In genomic region chr3:189630667-189631372, GRCh38 we compare ENCODE assay signal across 10 cellular contexts. TPM values are rescaled to one million over a fixed set of nuclear protein-coding genes. Genes with fewer than 3 reads are reported as not detected.
A peak's percentile ranks its signal among the peaks of the same experiment; 100 is the strongest.
DNase-seq lines count a peak whose midpoint lies in the region; ATAC-seq and TF ChIP-seq lines count a peak whose summit lies in the region.
"Had no signal": no experiment of that assay in that cellular context is flagged by ENCODE, and none has a peak within 500 bp of the region (broad histone marks: within the 10 kb centered on the region; RNA-seq: fewer than 3 reads in every experiment).

No MANE protein-coding gene starts in this region.

- TF ChIP-seq CTCF in vagina (IDR thresholded peaks at IDR 0.05), result no peak

- H3K36me3 Mint-ChIP-seq in activated T-cell treated with anti-CD3 and anti-CD28 coated beads, Interleukin-2, amount 50 U/mL, for 4 hours (ENCODE audit: insufficient read depth), result no peaks in the 10 kb centered on the region
- no peaks in the 10 kb centered on the region for H3K36me3 Mint-ChIP-seq in activated T-cell treated with anti-CD3 and anti-CD28 coated beads, Interleukin-2, amount 50 U/mL, for 72 hours (ENCODE audit: insufficient read depth in 2 of 2)
- no peaks in the 10 kb centered on the region for H3K36me3 Mint-ChIP-seq in activated CD4-positive, alpha-beta memory T cell treated with anti-CD3 and anti-CD28 coated beads, Interleukin-2, amount 10 ng/mL, durations not matched to agents 7 days and 5 days (ENCODE audit: low read depth)
- no peaks in the 10 kb centered on the region for H3K36me3 Mint-ChIP-seq in stimulated activated effector memory CD8-positive, alpha-beta T cell treated with anti-CD3 and anti-CD28 coated beads, Interleukin-12 subunit alpha, Interleukin-12 subunit beta, amount 100 ng/mL, for 72 hours

- H3K4me3 ChIP-seq in vagina, result no peak overlapping the region

- peaks cover 17% of the 10 kb centered on the region for H3K4me1 Mint-ChIP-seq in activated T-cell treated with anti-CD3 and anti-CD28 coated beads, Interleukin-2, amount 50 U/mL, for 4 hours (ENCODE audit: low read depth)
- peaks cover 18% of the 10 kb centered on the region for H3K4me1 Mint-ChIP-seq in activated T-cell treated with anti-CD3 and anti-CD28 coated beads, Interleukin-2, amount 50 U/mL, for 72 hours (ENCODE audit: low read depth)
- H3K4me1 Mint-ChIP-seq in activated CD4-positive, alpha-beta memory T cell treated with anti-CD3 and anti-CD28 coated beads, Interleukin-2, amount 10 ng/mL, durations not matched to agents 7 days and 5 days, result peaks cover 21% of the 10 kb centered on the region
- H3K4me1 Mint-ChIP-seq in stimulated activated effector memory CD8-positive, alpha-beta T cell treated with anti-CD3 and anti-CD28 coated beads, Interleukin-12 subunit alpha, Interleukin-12 subunit beta, amount 100 ng/mL, for 72 hours, result peaks cover 17% of the 10 kb centered on the region

- H3K4me1 ChIP-seq in vagina, result peaks cover 8% of the 10 kb centered on the region

- no peaks in the 10 kb centered on the region for H3K9me3 Mint-ChIP-seq in activated T-cell treated with anti-CD3 and anti-CD28 coated beads, Interleukin-2, amount 50 U/mL, for 4 hours
- H3K9me3 Mint-ChIP-seq in activated T-cell treated with anti-CD3 and anti-CD28 coated beads, Interleukin-2, amount 50 U/mL, for 72 hours, result no peaks in the 10 kb centered on the region
- no peaks in the 10 kb centered on the region for H3K9me3 Mint-ChIP-seq in activated CD4-positive, alpha-beta memory T cell treated with anti-CD3 and anti-CD28 coated beads, Interleukin-2, amount 10 ng/mL, durations not matched to agents 7 days and 5 days
- H3K9me3 Mint-ChIP-seq in stimulated activated effector memory CD8-positive, alpha-beta T cell treated with anti-CD3 and anti-CD28 coated beads, Interleukin-12 subunit alpha, Interleukin-12 subunit beta, amount 100 ng/mL, for 72 hours, result no peaks in the 10 kb centered on the region

- H3K27ac ChIP-seq in vagina, result no peak overlapping the region
- H3K27ac ChIP-seq: C4-2B had no signal

- H3K27me3 ChIP-seq in vagina, result no peaks in the 10 kb centered on the region

- TF ChIP-seq POLR2A in vagina (IDR thresholded peaks at IDR 0.05), result no peak

- intact Hi-C loops in vagina (cut with DNase I), result no loop called here

- CTCF ChIA-PET in activated CD4-positive, alpha-beta memory T cell treated with anti-CD3 and anti-CD28 coated beads, Interleukin-2, amount 10 ng/mL, durations not matched to agents 7 days and 5 days (lab: Charles Lee), result no interaction called here

- no peaks in the 10 kb centered on the region for H3K36me3 ChIP-seq in vagina

- H3K4me3 Mint-ChIP-seq in activated T-cell treated with anti-CD3 and anti-CD28 coated beads, Interleukin-2, amount 50 U/mL, for 4 hours, result peak overlapping the region; percentile 49
- peak overlapping the region in 1 of 2 donors; percentile 2 for H3K4me3 Mint-ChIP-seq in activated T-cell treated with anti-CD3 and anti-CD28 coated beads, Interleukin-2, amount 50 U/mL, for 72 hours
- H3K4me3 Mint-ChIP-seq in activated CD4-positive, alpha-beta memory T cell treated with anti-CD3 and anti-CD28 coated beads, Interleukin-2, amount 10 ng/mL, durations not matched to agents 7 days and 5 days, result peak overlapping the region; percentile 40
- peak overlapping the region; percentile 45 for H3K4me3 Mint-ChIP-seq in stimulated activated effector memory CD8-positive, alpha-beta T cell treated with anti-CD3 and anti-CD28 coated beads, Interleukin-12 subunit alpha, Interleukin-12 subunit beta, amount 100 ng/mL, for 72 hours

- no peaks in the 10 kb centered on the region for H3K27me3 Mint-ChIP-seq in activated T-cell treated with anti-CD3 and anti-CD28 coated beads, Interleukin-2, amount 50 U/mL, for 4 hours (ENCODE audit: low read depth)
- H3K27me3 Mint-ChIP-seq in activated T-cell treated with anti-CD3 and anti-CD28 coated beads, Interleukin-2, amount 50 U/mL, for 72 hours (ENCODE audit: low read depth), result no peaks in the 10 kb centered on the region
- no peaks in the 10 kb centered on the region for H3K27me3 Mint-ChIP-seq in activated CD4-positive, alpha-beta memory T cell treated with anti-CD3 and anti-CD28 coated beads, Interleukin-2, amount 10 ng/mL, durations not matched to agents 7 days and 5 days

- DNase-seq in activated T-cell treated with anti-CD3 and anti-CD28 coated beads, Interleukin-2, amount 50 U/mL, for 4 hours, result no peak
- no peak for DNase-seq in activated T-cell treated with anti-CD3 and anti-CD28 coated beads, Interleukin-2, amount 50 U/mL, for 72 hours
- DNase-seq in activated CD4-positive, alpha-beta memory T cell treated with anti-CD3 and anti-CD28 coated beads, Interleukin-2, amount 10 ng/mL, durations not matched to agents 7 days and 5 days, result no peak
- no peak for DNase-seq in stimulated activated effector memory CD8-positive, alpha-beta T cell treated with anti-CD3 and anti-CD28 coated beads, Interleukin-12 subunit alpha, Interleukin-12 subunit beta, amount 100 ng/mL, for 72 hours (ENCODE audit: low spot score in 2 of 2)
- DNase-seq in vagina (ENCODE audit: extremely low spot score in 2 of 2), result no peak
- DNase-seq in NCI-H1436 treated with DMSO at 0.1 percent for 48 hours (lab: John Stamatoyannopoulos, UW), result no peak
- DNase-seq in NCI-H2081 treated with DMSO at 0.1 percent for 48 hours (lab: John Stamatoyannopoulos, UW), result no peak

- no peaks in the 10 kb centered on the region for H3K9me3 ChIP-seq in vagina

- H3K27ac Mint-ChIP-seq in activated T-cell treated with anti-CD3 and anti-CD28 coated beads, Interleukin-2, amount 50 U/mL, for 72 hours, result no peak overlapping the region
- H3K27ac Mint-ChIP-seq in activated CD4-positive, alpha-beta memory T cell treated with anti-CD3 and anti-CD28 coated beads, Interleukin-2, amount 10 ng/mL, durations not matched to agents 7 days and 5 days, result no peak overlapping the region
- H3K27ac Mint-ChIP-seq in stimulated activated effector memory CD8-positive, alpha-beta T cell treated with anti-CD3 and anti-CD28 coated beads, Interleukin-12 subunit alpha, Interleukin-12 subunit beta, amount 100 ng/mL, for 72 hours, result peak overlapping the region; percentile 13

- POLR2A ChIA-PET in activated CD4-positive, alpha-beta memory T cell treated with anti-CD3 and anti-CD28 coated beads, Interleukin-2, amount 10 ng/mL, durations not matched to agents 7 days and 5 days (lab: Charles Lee), result no interaction called here

- no peak for ATAC-seq in activated T-cell treated with anti-CD3 and anti-CD28 coated beads, Interleukin-2, amount 50 U/mL, for 4 hours
- ATAC-seq in activated T-cell treated with anti-CD3 and anti-CD28 coated beads, Interleukin-2, amount 50 U/mL, for 72 hours (replicated peaks in 1 of 2), result no peak
- peak; percentile 63 for ATAC-seq in HG03103 (IDR thresholded peaks at IDR 0.05; ENCODE audit: low read depth, unreplicated experiment)
- peak; percentile 65 for ATAC-seq in stimulated activated effector memory CD8-positive, alpha-beta T cell treated with anti-CD3 and anti-CD28 coated beads, Interleukin-12 subunit alpha, Interleukin-12 subunit beta, amount 100 ng/mL, for 72 hours

RNA-seq across cellular contexts. Expression of gene TP63, which starts 0.4 kb away (rescaled TPM):
- total RNA-seq in activated T-cell treated with anti-CD3 and anti-CD28 coated beads, Interleukin-2, amount 50 U/mL, for 4 hours, result under 1 TPM in 1 of 3 donors, not detected in 2; 0.54 TPM
- total RNA-seq in activated T-cell treated with anti-CD3 and anti-CD28 coated beads, Interleukin-2, amount 50 U/mL, for 72 hours, result 1 to 10 TPM; 1.6 to 2.3 TPM
- total RNA-seq in activated CD4-positive, alpha-beta memory T cell treated with anti-CD3 and anti-CD28 coated beads, Interleukin-2, amount 10 ng/mL, durations not matched to agents 7 days and 5 days, result 1 to 10 TPM; 1.1 to 1.7 TPM
- 144 TPM for total RNA-seq in vagina
- total RNA-seq: NCI-H460 had no signal

Comparison
In these comparisons a context has a peak if more than half of its experiments do, and no peak if none do; other contexts are left out.
1. ATAC-seq: peak in HG03103 (single experiment) and stimulated activated effector memory CD8-positive, alpha-beta T cell treated with anti-CD3 and anti-CD28 coated beads, Interleukin-12 subunit alpha, Interleukin-12 subunit beta, amount 100 ng/mL, for 72 hours (single experiment); none in activated T-cell treated with anti-CD3 and anti-CD28 coated beads, Interleukin-2, amount 50 U/mL, for 4 hours (0 of 2) and activated T-cell treated with anti-CD3 and anti-CD28 coated beads, Interleukin-2, amount 50 U/mL, for 72 hours (0 of 2).
2. RNA of gene TP63, which starts 0.4 kb away (total RNA-seq): 144 TPM in vagina (single experiment); 1.6 to 2.3 TPM in activated T-cell treated with anti-CD3 and anti-CD28 coated beads, Interleukin-2, amount 50 U/mL, for 72 hours, 1.1 to 1.7 TPM in activated CD4-positive, alpha-beta memory T cell treated with anti-CD3 and anti-CD28 coated beads, Interleukin-2, amount 10 ng/mL, durations not matched to agents 7 days and 5 days and 0.54 TPM in activated T-cell treated with anti-CD3 and anti-CD28 coated beads, Interleukin-2, amount 50 U/mL, for 4 hours; every median in the first group is over 10 times any median in the second.